In genomic region chr19:30630289-30631034, GRCh38 we compare ENCODE assay signal across 19 cellular contexts.
"Had no signal": no experiment of that assay in that cellular context is flagged by ENCODE, and none has a peak within 500 bp of the region (broad histone marks: within the 10 kb centered on the region; RNA-seq: fewer than 3 reads in every experiment).

No MANE protein-coding gene starts in this region.

- H3K4me1 ChIP-seq: foreskin keratinocyte, parathyroid adenoma, sigmoid colon, stomach, upper lobe of left lung had no signal

- H3K27me3 ChIP-seq: foreskin keratinocyte, neutrophil, sigmoid colon, testis, upper lobe of left lung had no signal

- H3K27ac ChIP-seq: epithelial cell of prostate, foreskin keratinocyte, neutrophil, parathyroid adenoma, sigmoid colon, stomach, testis, upper lobe of left lung had no signal

- H3K9me3 Mint-ChIP-seq: activated CD4-positive, alpha-beta memory T cell treated with anti-CD3 and anti-CD28 coated beads, Interleukin-2, amount 10 ng/mL, durations not matched to agents 7 days and 5 days; natural killer cell; stimulated activated effector memory CD8-positive, alpha-beta T cell treated with anti-CD3 and anti-CD28 coated beads, Interleukin-12 subunit alpha, Interleukin-12 subunit beta, amount 100 ng/mL, for 72 hours had no signal

- H3K27me3 Mint-ChIP-seq: activated CD4-positive, alpha-beta memory T cell treated with anti-CD3 and anti-CD28 coated beads, Interleukin-2, amount 10 ng/mL, durations not matched to agents 7 days and 5 days; activated CD8-positive, alpha-beta memory T cell treated with anti-CD3 and anti-CD28 coated beads, Interleukin-2, amount 10 ng/mL, durations not matched to agents 7 days and 5 days had no signal

- H2AFZ ChIP-seq: parathyroid adenoma had no signal

- H3K79me2 ChIP-seq: parathyroid adenoma had no signal

- H3K4me3 Mint-ChIP-seq: activated CD4-positive, alpha-beta memory T cell treated with anti-CD3 and anti-CD28 coated beads, Interleukin-2, amount 10 ng/mL, durations not matched to agents 7 days and 5 days; activated CD8-positive, alpha-beta memory T cell treated with anti-CD3 and anti-CD28 coated beads, Interleukin-2, amount 10 ng/mL, durations not matched to agents 7 days and 5 days; activated naive CD8-positive, alpha-beta T cell; natural killer cell; stimulated activated effector memory CD8-positive, alpha-beta T cell treated with anti-CD3 and anti-CD28 coated beads, Interleukin-12 subunit alpha, Interleukin-12 subunit beta, amount 100 ng/mL, for 72 hours; WTC11 had no signal

- H3K27ac Mint-ChIP-seq: activated CD4-positive, alpha-beta memory T cell treated with anti-CD3 and anti-CD28 coated beads, Interleukin-2, amount 10 ng/mL, durations not matched to agents 7 days and 5 days; activated CD8-positive, alpha-beta memory T cell treated with anti-CD3 and anti-CD28 coated beads, Interleukin-2, amount 10 ng/mL, durations not matched to agents 7 days and 5 days; activated naive CD8-positive, alpha-beta T cell; natural killer cell; stimulated activated effector memory CD8-positive, alpha-beta T cell treated with anti-CD3 and anti-CD28 coated beads, Interleukin-12 subunit alpha, Interleukin-12 subunit beta, amount 100 ng/mL, for 72 hours; WTC11 had no signal

- H3K9ac ChIP-seq: parathyroid adenoma had no signal

- H3K9me3 ChIP-seq: neutrophil, sigmoid colon, stomach, testis, upper lobe of left lung had no signal

- DNase-seq: activated CD4-positive, alpha-beta memory T cell treated with anti-CD3 and anti-CD28 coated beads, Interleukin-2, amount 10 ng/mL, durations not matched to agents 7 days and 5 days; activated CD4-positive, alpha-beta T cell treated with anti-CD3 and anti-CD28 coated beads for 4 hours; activated CD8-positive, alpha-beta memory T cell treated with anti-CD3 and anti-CD28 coated beads, Interleukin-2, amount 10 ng/mL, durations not matched to agents 7 days and 5 days; head of caudate nucleus; kidney; natural killer cell; sigmoid colon; stimulated activated CD4-positive, alpha-beta T cell treated with anti-CD3 and anti-CD28 coated beads, Interleukin-4, amount 100 ng/mL, for 24 hours; stomach; testis; upper lobe of left lung had no signal

- H3K36me3 Mint-ChIP-seq: activated CD8-positive, alpha-beta memory T cell treated with anti-CD3 and anti-CD28 coated beads, Interleukin-2, amount 10 ng/mL, durations not matched to agents 7 days and 5 days; activated naive CD8-positive, alpha-beta T cell; natural killer cell; stimulated activated effector memory CD8-positive, alpha-beta T cell treated with anti-CD3 and anti-CD28 coated beads, Interleukin-12 subunit alpha, Interleukin-12 subunit beta, amount 100 ng/mL, for 72 hours; WTC11 had no signal

- ATAC-seq: activated CD8-positive, alpha-beta memory T cell treated with anti-CD3 and anti-CD28 coated beads, Interleukin-2, amount 10 ng/mL, durations not matched to agents 7 days and 5 days; foreskin keratinocyte; left lobe of liver; natural killer cell; stimulated activated effector memory CD8-positive, alpha-beta T cell treated with anti-CD3 and anti-CD28 coated beads, Interleukin-12 subunit alpha, Interleukin-12 subunit beta, amount 100 ng/mL, for 72 hours had no signal

- H3K4me1 Mint-ChIP-seq: activated CD4-positive, alpha-beta memory T cell treated with anti-CD3 and anti-CD28 coated beads, Interleukin-2, amount 10 ng/mL, durations not matched to agents 7 days and 5 days; activated CD8-positive, alpha-beta memory T cell treated with anti-CD3 and anti-CD28 coated beads, Interleukin-2, amount 10 ng/mL, durations not matched to agents 7 days and 5 days; natural killer cell; stimulated activated effector memory CD8-positive, alpha-beta T cell treated with anti-CD3 and anti-CD28 coated beads, Interleukin-12 subunit alpha, Interleukin-12 subunit beta, amount 100 ng/mL, for 72 hours had no signal
